ENCODE assay signal across 12 cellular contexts in genomic region chr12:110005319-110005973, GRCh38. TPM values are rescaled to one million over a fixed set of nuclear protein-coding genes. Genes with fewer than 3 reads are reported as not detected.
DNase-seq lines count a peak whose midpoint lies in the region; ATAC-seq and TF ChIP-seq lines count a peak whose summit lies in the region.
"Had no signal": no experiment of that assay in that cellular context is flagged by ENCODE, and none has a peak within 500 bp of the region (broad histone marks: within the 10 kb centered on the region; RNA-seq: fewer than 3 reads in every experiment).

No MANE protein-coding gene starts in this region.

- peaks cover 0 to 2% (median 2%) of the 10 kb centered on the region in 3 donors for H3K27me3 Mint-ChIP-seq in CD14-positive monocyte (ENCODE audit: low read depth in 3 of 3)
- H3K27me3 Mint-ChIP-seq in activated naive CD4-positive, alpha-beta T cell treated with anti-CD3 and anti-CD28 coated beads, Interleukin-2, amount 10 ng/mL, durations not matched to agents 7 days and 5 days = no peaks in the 10 kb centered on the region

- peaks cover 32% of the 10 kb centered on the region for H3K4me1 ChIP-seq in body of pancreas

- H3K9me3 ChIP-seq in body of pancreas = no peaks in the 10 kb centered on the region
- H3K9me3 ChIP-seq: BLaER1, SJSA1 had no signal

- no peaks in the 10 kb centered on the region for H3K36me3 ChIP-seq in body of pancreas (replicated peaks in 1 of 2; ENCODE audit: insufficient read depth in 1 of 2, low read depth in 2 of 2)

- no peak overlapping the region for H3K4me3 ChIP-seq in body of pancreas
- H3K4me3 ChIP-seq: BLaER1, SJSA1 had no signal

- WGBS in body of pancreas, 2 donors = 90 to 92% methylated on average over 7 of the region's 7 CpGs

- intact Hi-C loops in CD14-positive monocyte (cut with micrococcal nuclease) = no loop called here
- intact Hi-C loops in body of pancreas (cut with DNase I) = no loop called here

- peaks cover 36 to 62% of the 10 kb centered on the region in 2 donors for H3K36me3 Mint-ChIP-seq in CD14-positive monocyte
- H3K36me3 Mint-ChIP-seq in activated naive CD4-positive, alpha-beta T cell treated with anti-CD3 and anti-CD28 coated beads, Interleukin-2, amount 10 ng/mL, durations not matched to agents 7 days and 5 days = peaks cover 38% of the 10 kb centered on the region

- H3K4me3 Mint-ChIP-seq in CD14-positive monocyte = no peak overlapping the region
- peak overlapping the region; percentile 13 for H3K4me3 Mint-ChIP-seq in activated naive CD4-positive, alpha-beta T cell treated with anti-CD3 and anti-CD28 coated beads, Interleukin-2, amount 10 ng/mL, durations not matched to agents 7 days and 5 days

- H3K27me3 ChIP-seq in body of pancreas = no peaks in the 10 kb centered on the region
- H3K27me3 ChIP-seq: SJSA1 had no signal

- DNase-seq in CD14-positive monocyte (ENCODE audit: low spot score) (no peak), NCI-H1105 (lab: John Stamatoyannopoulos, UW) (no peak), body of pancreas (no peak), retina (no peak)
- DNase-seq in activated naive CD4-positive, alpha-beta T cell treated with anti-CD3 and anti-CD28 coated beads, Interleukin-2, amount 10 ng/mL, durations not matched to agents 7 days and 5 days = peak; percentile 30
- DNase-seq: NCI-H2029 treated with DMSO at 0.1 percent for 48 hours had no signal

- peak; percentile 55 for ATAC-seq in GM19035 (IDR thresholded peaks at IDR 0.05; ENCODE audit: unreplicated experiment)
- peak; percentile 54 for ATAC-seq in HG03342 (IDR thresholded peaks at IDR 0.05; ENCODE audit: unreplicated experiment)
- ATAC-seq in GM19395 (IDR thresholded peaks at IDR 0.05; ENCODE audit: unreplicated experiment) = no peak
- ATAC-seq in body of pancreas = no peak

- TF ChIP-seq CTCF in CD14-positive monocyte (IDR thresholded peaks at IDR 0.05) (no peak), body of pancreas (IDR thresholded peaks at IDR 0.05) (no peak)

- CTCF ChIA-PET in activated naive CD4-positive, alpha-beta T cell treated with anti-CD3 and anti-CD28 coated beads, Interleukin-2, amount 10 ng/mL, durations not matched to agents 7 days and 5 days (lab: Charles Lee) = no interaction called here

- peaks cover 10 to 38% (median 33%) of the 10 kb centered on the region in 7 donors for H3K9me3 Mint-ChIP-seq in CD14-positive monocyte
- H3K9me3 Mint-ChIP-seq in activated naive CD4-positive, alpha-beta T cell treated with anti-CD3 and anti-CD28 coated beads, Interleukin-2, amount 10 ng/mL, durations not matched to agents 7 days and 5 days = no peaks in the 10 kb centered on the region

- H3K27ac Mint-ChIP-seq in CD14-positive monocyte = peak overlapping the region in 5 of 7 donors; percentile 42 to 72 (median 61)
- peak overlapping the region; percentile 76 for H3K27ac Mint-ChIP-seq in activated naive CD4-positive, alpha-beta T cell treated with anti-CD3 and anti-CD28 coated beads, Interleukin-2, amount 10 ng/mL, durations not matched to agents 7 days and 5 days

- peaks cover 35% of the 10 kb centered on the region for H3K4me1 Mint-ChIP-seq in CD14-positive monocyte
- peaks cover 71% of the 10 kb centered on the region for H3K4me1 Mint-ChIP-seq in activated naive CD4-positive, alpha-beta T cell treated with anti-CD3 and anti-CD28 coated beads, Interleukin-2, amount 10 ng/mL, durations not matched to agents 7 days and 5 days

- TF ChIP-seq POLR2A in body of pancreas (IDR thresholded peaks at IDR 0.05) = no peak

- H3K27ac ChIP-seq in body of pancreas = no peak overlapping the region
- H3K27ac ChIP-seq: BLaER1, HL-60, SJSA1 had no signal

RNA-seq across cellular contexts. Expression of gene ANKRD13A, which starts 6.2 kb away (rescaled TPM):
- polyA plus RNA-seq in CD14-positive monocyte = 10 to 100 TPM; 42.8 to 46.8 TPM
- total RNA-seq in body of pancreas = 10 to 100 TPM; 33.0 to 35.0 TPM

RNA-seq across cellular contexts. Expression of gene GIT2, which starts 9.3 kb away (rescaled TPM):
- polyA plus RNA-seq in CD14-positive monocyte = 10 to 100 TPM; 75.8 to 98.8 TPM
- 10 to 100 TPM; 44.4 to 50.1 TPM for total RNA-seq in body of pancreas

RNA-seq across cellular contexts. Expression of gene C12orf76, which starts 42.9 kb away (rescaled TPM):
- 10 to 100 TPM in 1 of 2 donors, 1 to 10 TPM in 1; 9.3 to 10.6 TPM for polyA plus RNA-seq in CD14-positive monocyte
- total RNA-seq in body of pancreas = 10 to 100 TPM in 1 of 2 donors, 1 to 10 TPM in 1; 2.0 to 15.3 TPM

Comparison
In these comparisons a context has a peak if more than half of its experiments do, and no peak if none do; other contexts are left out.
1. ATAC-seq: peak in GM19035 (single experiment) and HG03342 (single experiment); none in GM19395 (single experiment) and body of pancreas (single experiment).